8 cellular contexts compared by ENCODE assay signal in the genomic region with DNA sequence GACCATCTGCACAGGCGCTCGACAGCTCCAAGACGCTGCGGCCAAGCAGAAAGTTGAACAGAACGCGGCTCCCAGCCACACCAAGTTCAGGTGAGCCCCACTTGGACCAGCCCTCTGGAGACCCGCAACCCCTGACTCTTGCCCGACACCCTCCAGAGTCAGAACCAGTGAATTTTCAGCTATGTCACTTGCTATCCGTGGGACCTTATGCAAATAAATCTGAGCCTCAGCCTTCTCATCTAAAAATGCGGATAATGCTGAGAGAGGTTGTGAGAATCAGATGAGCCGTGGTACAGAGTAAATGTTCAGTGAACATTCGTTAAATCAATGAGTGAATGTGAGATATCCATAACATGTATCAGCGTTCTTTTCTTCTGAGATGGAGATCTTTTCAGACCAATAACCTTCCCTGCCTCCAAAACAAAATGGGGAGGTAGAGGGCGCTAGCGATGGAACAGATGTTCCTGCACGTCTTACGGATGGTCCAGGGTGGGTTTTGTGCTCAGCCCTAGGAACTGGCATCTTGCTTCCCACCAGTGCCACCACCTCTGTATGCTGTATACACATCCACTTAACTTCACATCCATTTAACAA. TPM values are rescaled to one million over a fixed set of nuclear protein-coding genes. Genes with fewer than 3 reads are reported as not detected.
DNase-seq lines count a peak whose midpoint lies in the region; ATAC-seq, FAIRE-seq and TF ChIP-seq lines count a peak whose summit lies in the region.

No MANE protein-coding gene starts in this region.

- CTCF ChIA-PET in activated CD8-positive, alpha-beta memory T cell treated with anti-CD3 and anti-CD28 coated beads, Interleukin-2, amount 10 ng/mL, durations not matched to agents 7 days and 5 days (lab: Charles Lee): interaction anchor here (0.8 to 2.7 kb wide), 10 partner anchors 10 to 739 kb away, joined by 3 to 13 read pairs (median 4); a partner anchor contains a TSS
- CTCF ChIA-PET in HepG2 (lab: Yijun Ruan, JAX; ENCODE audit: low intra/inter-chr PET ratio, low total read pairs): no interaction called here

- WGBS in HepG2 (ENCODE audit: low lambda C conversion rate): 4% methylated on average over 10 of the region's 17 CpGs

- DNase-seq in activated CD8-positive, alpha-beta memory T cell treated with anti-CD3 and anti-CD28 coated beads, Interleukin-2, amount 10 ng/mL, durations not matched to agents 7 days and 5 days: peak; percentile 41
- DNase-seq in activated CD8-positive, alpha-beta memory T cell treated with anti-CD3 and anti-CD28 coated beads, Interleukin-2, amount 50 U/mL, for 4 hours: no peak
- DNase-seq in LHCN-M2 (ENCODE audit: low read depth) (peak; percentile 37), astrocyte of the cerebellum (ENCODE audit: low read depth) (no peak), HepG2 (ENCODE audit: low spot score) (no peak), thoracic aorta (ENCODE audit: low spot score) (no peak), GDM1 (lab: John Stamatoyannopoulos, UW) (no peak)

- peaks cover 51% of the 10 kb centered on the region for H3K79me2 ChIP-seq in HepG2 (ENCODE audit: insufficient read depth, low read length)

- H3K36me3 ChIP-seq in HepG2 (replicated peaks in 1 of 2; ENCODE audit: control insufficient read depth in 1 of 2, insufficient read depth in 2 of 2, low read length in 2 of 2) (peaks cover 2 to 29% of the 10 kb centered on the region in 2 experiments), thoracic aorta (peaks cover 5% of the 10 kb centered on the region)

- no peak for TF ChIP-seq RAD21 in HepG2 (CRISPR knock-in tag; IDR thresholded peaks at IDR 0.05)

- peak overlapping the region; percentile 88 for H3K4me2 ChIP-seq in HepG2 (ENCODE audit: low read depth, low read length)

- H3K9me3 Mint-ChIP-seq in activated CD8-positive, alpha-beta memory T cell treated with anti-CD3 and anti-CD28 coated beads, Interleukin-2, amount 10 ng/mL, durations not matched to agents 7 days and 5 days (ENCODE audit: low read depth): no peaks in the 10 kb centered on the region

- TF ChIP-seq CTCF in astrocyte of the cerebellum (IDR thresholded peaks at IDR 0.05; ENCODE audit: low read depth, low read length, missing control alignments): peak; percentile 48
- peak; percentile 63 for TF ChIP-seq CTCF in HepG2 (CRISPR knock-in tag; IDR thresholded peaks at IDR 0.05)
- TF ChIP-seq CTCF in thoracic aorta (IDR thresholded peaks at IDR 0.05): no peak

- intact Hi-C loops in HepG2 (cut with micrococcal nuclease; ENCODE audit: unreplicated experiment): loop anchor here (2.0 kb wide), 1 partner anchor 147 kb away; no protein-coding TSS in a partner anchor

- POLR2A ChIA-PET in HepG2 (lab: Yijun Ruan, JAX): interaction anchor here (0.7 to 5.5 kb wide), 10 partner anchors 11 to 620 kb away, joined by 3 to 64 read pairs (median 6); a partner anchor contains a TSS

- BruUV-seq in HepG2 (replicated peaks; lab: Mats Ljungman, UMichigan): TSS peak; percentile 50

- H4K20me1 ChIP-seq in HepG2 (ENCODE audit: insufficient read depth, low read length): no peaks in the 10 kb centered on the region

- H3K4me1 ChIP-seq in HepG2 (ENCODE audit: insufficient read depth, low read length) (peaks cover 53% of the 10 kb centered on the region), thoracic aorta (ENCODE audit: control insufficient read depth in 1 of 2, low read depth in 2 of 2) (peaks cover 12 to 22% of the 10 kb centered on the region in 2 donors)

- H3K27ac Mint-ChIP-seq in activated CD8-positive, alpha-beta memory T cell treated with anti-CD3 and anti-CD28 coated beads, Interleukin-2, amount 10 ng/mL, durations not matched to agents 7 days and 5 days: peak overlapping the region; percentile 95

- H3K9me3 ChIP-seq in HepG2 (ENCODE audit: low read length): no peaks in the 10 kb centered on the region
- H3K9me3 ChIP-seq in thoracic aorta: no peaks in the 10 kb centered on the region

- in situ Hi-C loops in astrocyte of the cerebellum (cut with HindIII; ENCODE audit: low sequenced_read_pairs) (no loop called here), HepG2 (cut with HindIII; ENCODE audit: extremely low pct_ligation_motif_present, low pct_unique_long_range_greater_than_20kb) (loop anchor here (5.0 kb wide), 1 partner anchor 149 kb away; no protein-coding TSS in a partner anchor)

- peak overlapping the region; percentile 89 for H3K9ac ChIP-seq in HepG2 (ENCODE audit: insufficient read depth, low read depth, low read length)

- no peak overlapping the region for H2AFZ ChIP-seq in HepG2 (ENCODE audit: low read length)

- TF ChIP-seq POLR2A in HepG2 (IDR thresholded peaks at IDR 0.05; ENCODE audit: insufficient read depth in 1 of 2, low read depth in 2 of 2, low read length in 2 of 2): no peak

- peak overlapping the region; percentile 91 for H3K4me3 Mint-ChIP-seq in activated CD8-positive, alpha-beta memory T cell treated with anti-CD3 and anti-CD28 coated beads, Interleukin-2, amount 10 ng/mL, durations not matched to agents 7 days and 5 days

- peak; percentile 11 for ATAC-seq in activated CD8-positive, alpha-beta memory T cell treated with anti-CD3 and anti-CD28 coated beads, Interleukin-2, amount 10 ng/mL, durations not matched to agents 7 days and 5 days
- ATAC-seq in HepG2: peak; percentile 7; the same call in 2 of the 3 replicates
- ATAC-seq in thoracic aorta (ENCODE audit: insufficient number of reproducible peaks, low FRiP score, low read depth): no peak
- no peak for ATAC-seq in GM18861 (IDR thresholded peaks at IDR 0.05; ENCODE audit: unreplicated experiment)

- no peak for TF ChIP-seq EP300 in HepG2 (IDR thresholded peaks at IDR 0.05; ENCODE audit: low read depth in 2 of 2, low read length in 2 of 2)
- TF ChIP-seq EP300 in HepG2 (CRISPR knock-in tag; IDR thresholded peaks at IDR 0.05; ENCODE audit: borderline replicate concordance): no peak

- no peak for FAIRE-seq in HepG2 (lab: Jason Lieb, UNC)

- H3K27me3 Mint-ChIP-seq in activated CD8-positive, alpha-beta memory T cell treated with anti-CD3 and anti-CD28 coated beads, Interleukin-2, amount 10 ng/mL, durations not matched to agents 7 days and 5 days: no peaks in the 10 kb centered on the region

- H3K4me3 ChIP-seq in astrocyte of the cerebellum (ENCODE audit: low read depth, low read length) (peak overlapping the region; percentile 63), HepG2 (replicated peaks in 1 of 3; ENCODE audit: insufficient read depth in 1 of 3, low read depth in 2 of 3, low read length in 3 of 3) (peak overlapping the region; percentile 86 to 98 (median 91)), thoracic aorta (peak overlapping the region; percentile 79)

- H3K36me3 Mint-ChIP-seq in activated CD8-positive, alpha-beta memory T cell treated with anti-CD3 and anti-CD28 coated beads, Interleukin-2, amount 10 ng/mL, durations not matched to agents 7 days and 5 days: peaks cover 20% of the 10 kb centered on the region

- H3K27me3 ChIP-seq in HepG2 (ENCODE audit: control insufficient read depth in 1 of 2, insufficient read depth in 2 of 2, low read length in 2 of 2) (peaks cover 0 to 3% of the 10 kb centered on the region in 2 experiments; a peak in 1 of 5 replicates), thoracic aorta (replicated peaks; ENCODE audit: insufficient read depth) (no peaks in the 10 kb centered on the region)

- H3K4me1 Mint-ChIP-seq in activated CD8-positive, alpha-beta memory T cell treated with anti-CD3 and anti-CD28 coated beads, Interleukin-2, amount 10 ng/mL, durations not matched to agents 7 days and 5 days: peaks cover 34% of the 10 kb centered on the region

- H3K27ac ChIP-seq in HepG2 (ENCODE audit: extremely low read length, insufficient read depth, low read length) (peak overlapping the region; percentile 91), thoracic aorta (peak overlapping the region; percentile 66 to 88)

RNA-seq across cellular contexts. Expression of a gene that starts 0.5 kb away (rescaled TPM):
- 10 to 100 TPM; 59.7 to 67.7 TPM for total RNA-seq in activated CD8-positive, alpha-beta memory T cell treated with anti-CD3 and anti-CD28 coated beads, Interleukin-2, amount 10 ng/mL, durations not matched to agents 7 days and 5 days
- total RNA-seq in LHCN-M2 (2014; rRNA removed): 48.5 and 49.3 TPM in 2 replicates
- polyA plus RNA-seq in LHCN-M2 (2012): 106 TPM
- total RNA-seq in HepG2 (2016; rRNA removed; fragmentation: Illumina TruSeq; extraction: Trizol): 72.7 and 94.1 TPM in 2 replicates
- total RNA-seq in HepG2 (2016; cell fraction: cytosol; rRNA removed; fragmentation: Illumina TruSeq; extraction: Trizol; ENCODE audit: low read depth): 19.0 and 20.2 TPM in 2 replicates
- 67.9 and 108 TPM in 2 replicates for total RNA-seq in HepG2 (2016; cell fraction: insoluble cytoplasmic fraction; rRNA removed; fragmentation: Illumina TruSeq; extraction: Trizol)
- total RNA-seq in HepG2 (2016; cell fraction: membrane; rRNA removed; fragmentation: Illumina TruSeq; extraction: Trizol): 28.8 and 34.1 TPM in 2 replicates
- total RNA-seq in HepG2 (2016; cell fraction: nucleus; rRNA removed; fragmentation: Illumina TruSeq; extraction: Trizol): 24.0 and 28.9 TPM in 2 replicates
- 47.7 and 50.1 TPM in 2 replicates for polyA plus RNA-seq in HepG2 (2011; rRNA removed)
- 38.3 and 55.8 TPM in 2 replicates for polyA plus RNA-seq in HepG2 (2011; cell fraction: cytosol; rRNA removed)
- polyA plus RNA-seq in HepG2 (2011; cell fraction: nucleus; rRNA removed): 21.1 and 26.9 TPM in 2 replicates
- polyA plus RNA-seq in HepG2 (2012): 26.1 and 28.1 TPM in 2 replicates
- polyA plus RNA-seq in HepG2 (2016; cell fraction: cytosol; fragmentation: Illumina TruSeq; extraction: Trizol; ENCODE audit: low read depth): 23.1 and 24.6 TPM in 2 replicates
- 91.7 and 98.8 TPM in 2 replicates for polyA plus RNA-seq in HepG2 (2016; cell fraction: insoluble cytoplasmic fraction; fragmentation: Illumina TruSeq; extraction: Trizol; ENCODE audit: low read depth)
- polyA plus RNA-seq in HepG2 (2016; cell fraction: membrane; fragmentation: Illumina TruSeq; extraction: Trizol; ENCODE audit: low read depth): 27.7 and 28.0 TPM in 2 replicates
- 53.6 and 59.8 TPM in 2 replicates for polyA plus RNA-seq in HepG2 (2016; cell fraction: nucleus; fragmentation: Illumina TruSeq; extraction: Trizol; ENCODE audit: insufficient read depth, low read depth)
- polyA minus RNA-seq in HepG2 (2011; rRNA and poly(A)+ RNA removed; ENCODE audit: low replicate concordance): 14.1 and 69.5 TPM in 2 replicates
- polyA minus RNA-seq in HepG2 (2011; cell fraction: cytosol; rRNA and poly(A)+ RNA removed): 11.2 and 12.9 TPM in 2 replicates
- 21.5 and 24.1 TPM in 2 replicates for polyA minus RNA-seq in HepG2 (2011; cell fraction: nucleus; rRNA and poly(A)+ RNA removed)
- 10 to 100 TPM in 1 of 2 donors, 1 to 10 TPM in 1; 8.5 to 37.9 TPM for total RNA-seq in thoracic aorta

RNA-seq across cellular contexts. Expression of a gene that starts 0.8 kb away (rescaled TPM):
- total RNA-seq in activated CD8-positive, alpha-beta memory T cell treated with anti-CD3 and anti-CD28 coated beads, Interleukin-2, amount 10 ng/mL, durations not matched to agents 7 days and 5 days: 10 to 100 TPM; 28.3 to 35.3 TPM
- 18.1 and 23.4 TPM in 2 replicates for total RNA-seq in LHCN-M2 (2014; rRNA removed)
- polyA plus RNA-seq in LHCN-M2 (2012): 23.0 TPM
- total RNA-seq in HepG2 (2016; rRNA removed; fragmentation: Illumina TruSeq; extraction: Trizol): 79.2 and 107 TPM in 2 replicates
- total RNA-seq in HepG2 (2016; cell fraction: cytosol; rRNA removed; fragmentation: Illumina TruSeq; extraction: Trizol; ENCODE audit: low read depth): 21.2 and 24.6 TPM in 2 replicates
- total RNA-seq in HepG2 (2016; cell fraction: insoluble cytoplasmic fraction; rRNA removed; fragmentation: Illumina TruSeq; extraction: Trizol): 81.1 and 113 TPM in 2 replicates
- 32.9 and 34.0 TPM in 2 replicates for total RNA-seq in HepG2 (2016; cell fraction: membrane; rRNA removed; fragmentation: Illumina TruSeq; extraction: Trizol)
- 45.7 and 51.2 TPM in 2 replicates for total RNA-seq in HepG2 (2016; cell fraction: nucleus; rRNA removed; fragmentation: Illumina TruSeq; extraction: Trizol)
- 56.1 and 62.9 TPM in 2 replicates for polyA plus RNA-seq in HepG2 (2011; rRNA removed)
- 57.4 and 61.8 TPM in 2 replicates for polyA plus RNA-seq in HepG2 (2011; cell fraction: cytosol; rRNA removed)
- 24.5 and 29.6 TPM in 2 replicates for polyA plus RNA-seq in HepG2 (2011; cell fraction: nucleus; rRNA removed)
- 32.7 and 42.8 TPM in 2 replicates for polyA plus RNA-seq in HepG2 (2012)
- polyA plus RNA-seq in HepG2 (2016; cell fraction: cytosol; fragmentation: Illumina TruSeq; extraction: Trizol; ENCODE audit: low read depth): 22.4 and 25.8 TPM in 2 replicates
- polyA plus RNA-seq in HepG2 (2016; cell fraction: insoluble cytoplasmic fraction; fragmentation: Illumina TruSeq; extraction: Trizol; ENCODE audit: low read depth): 125 and 140 TPM in 2 replicates
- polyA plus RNA-seq in HepG2 (2016; cell fraction: membrane; fragmentation: Illumina TruSeq; extraction: Trizol; ENCODE audit: low read depth): 25.7 and 27.3 TPM in 2 replicates
- 63.3 and 65.5 TPM in 2 replicates for polyA plus RNA-seq in HepG2 (2016; cell fraction: nucleus; fragmentation: Illumina TruSeq; extraction: Trizol; ENCODE audit: insufficient read depth, low read depth)
- 21.6 and 27.3 TPM in 2 replicates for polyA minus RNA-seq in HepG2 (2011; rRNA and poly(A)+ RNA removed; ENCODE audit: low replicate concordance)
- 16.1 and 19.3 TPM in 2 replicates for polyA minus RNA-seq in HepG2 (2011; cell fraction: cytosol; rRNA and poly(A)+ RNA removed)
- polyA minus RNA-seq in HepG2 (2011; cell fraction: nucleus; rRNA and poly(A)+ RNA removed): 67.9 and 72.5 TPM in 2 replicates
- total RNA-seq in thoracic aorta: 10 to 100 TPM in 1 of 2 donors, 1 to 10 TPM in 1; 3.9 to 13.5 TPM

Comparison
In these comparisons a context has a peak if more than half of its experiments do, and no peak if none do; other contexts are left out.
1. DNase-seq: peak in activated CD8-positive, alpha-beta memory T cell treated with anti-CD3 and anti-CD28 coated beads, Interleukin-2, amount 10 ng/mL, durations not matched to agents 7 days and 5 days (single experiment) and LHCN-M2 (single experiment); none in activated CD8-positive, alpha-beta memory T cell treated with anti-CD3 and anti-CD28 coated beads, Interleukin-2, amount 50 U/mL, for 4 hours (single experiment), astrocyte of the cerebellum (single experiment), HepG2 (single experiment), thoracic aorta (single experiment) and GDM1 (single experiment).
2. ATAC-seq: peak in activated CD8-positive, alpha-beta memory T cell treated with anti-CD3 and anti-CD28 coated beads, Interleukin-2, amount 10 ng/mL, durations not matched to agents 7 days and 5 days (single experiment) and HepG2 (single experiment); none in thoracic aorta (single experiment) and GM18861 (single experiment).
3. Peak in every context shown above with its lines, with median percentiles within 50 percentile points of each other: H3K4me3 ChIP-seq.